20 cellular contexts compared by ENCODE assay signal in genomic region chr14:81198651-81199050, GRCh38. TPM values are rescaled to one million over a fixed set of nuclear protein-coding genes. Genes with fewer than 3 reads are reported as not detected.
DNase-seq lines count a peak whose midpoint lies in the region; ATAC-seq, FAIRE-seq and TF ChIP-seq lines count a peak whose summit lies in the region.
"Had no signal": no experiment of that assay in that cellular context is flagged by ENCODE, and none has a peak within 500 bp of the region (broad histone marks: within the 10 kb centered on the region; RNA-seq: fewer than 3 reads in every experiment).

No MANE protein-coding gene starts in this region.

- H3K4me1 ChIP-seq in A549: peaks cover 12% of the 10 kb centered on the region
- H3K4me1 ChIP-seq: BLaER1, Caco-2 had no signal

- ATAC-seq in A549: no peak
- no peak for ATAC-seq in GM21390 (IDR thresholded peaks at IDR 0.05; ENCODE audit: unreplicated experiment)
- no peak for ATAC-seq in GM21737 (IDR thresholded peaks at IDR 0.05; ENCODE audit: unreplicated experiment)
- ATAC-seq: CD8-positive, alpha-beta T cell; GM23338; HCT116 had no signal

- peak overlapping the region; percentile 58 to 60; a peak in 5 of 6 replicates for H3K27ac ChIP-seq in A549
- H3K27ac ChIP-seq: BLaER1, C4-2B had no signal

- TF ChIP-seq RAD21 in A549 (conservative IDR thresholded peaks at IDR 0.05 in 1 of 2, IDR thresholded peaks at IDR 0.05 in 1 of 2): no peak

- H3K27ac Mint-ChIP-seq in HFFc6: peak overlapping the region; percentile 48; the same call in 1 of the 2 replicates
- H3K27ac Mint-ChIP-seq in progenitor cell of endocrine pancreas: peak overlapping the region; percentile 25
- H3K27ac Mint-ChIP-seq: B cell; CD4-positive, CD25-positive, alpha-beta regulatory T cell; CD8-positive, alpha-beta T cell had no signal

- CTCF ChIA-PET in A549 (lab: Yijun Ruan, JAX): interaction anchor here (0.6 to 1.4 kb wide), 2 partner anchors 10 to 28 kb away, joined by 5 read pairs; no protein-coding TSS in a partner anchor

- 86% methylated on average over 2 of the region's 2 CpGs for WGBS in A549 (ENCODE audit: missing lambda C conversion rate)

- H3K4me2 ChIP-seq in A549: peak overlapping the region; percentile 46
- H3K4me2 ChIP-seq: BLaER1, GM23338 had no signal

- H3K9me3 Mint-ChIP-seq in HFFc6 (no peaks in the 10 kb centered on the region), progenitor cell of endocrine pancreas (ENCODE audit: low read depth) (no peaks in the 10 kb centered on the region)
- H3K9me3 Mint-ChIP-seq: CD4-positive, CD25-positive, alpha-beta regulatory T cell; CD8-positive, alpha-beta T cell; GM23338; H9 had no signal

- no peak for TF ChIP-seq CTCF in A549 (IDR thresholded peaks at IDR 0.05)
- TF ChIP-seq CTCF in HFFc6 (IDR thresholded peaks at IDR 0.05): no peak
- no peak for TF ChIP-seq CTCF in progenitor cell of endocrine pancreas (IDR thresholded peaks at IDR 0.05; ENCODE audit: unreplicated experiment)

- no peak for TF ChIP-seq EP300 in A549 (IDR thresholded peaks at IDR 0.05)

- H3K4me1 Mint-ChIP-seq in HFFc6 (ENCODE audit: low read depth): 0 out of 2 replicates have a peak, but pooled peaks cover 5% of the 10 kb centered on the region
- no peaks in the 10 kb centered on the region for H3K4me1 Mint-ChIP-seq in progenitor cell of endocrine pancreas (ENCODE audit: low read depth)
- H3K4me1 Mint-ChIP-seq: GM23338, H9 had no signal

- no peak for DNase-seq in A549 (ENCODE audit: low read depth in 1 of 2, low spot score in 1 of 2)
- DNase-seq in HFFc6: no peak
- no peak for DNase-seq in progenitor cell of endocrine pancreas (ENCODE audit: low spot score, unreplicated experiment)
- no peak for DNase-seq in erythroblast (lab: John Stamatoyannopoulos, UW)
- DNase-seq: 8988T; Caco-2; CD4-positive, CD25-positive, alpha-beta regulatory T cell; CD8-positive, alpha-beta T cell; DMS153; DND-41; H9 had no signal

- FAIRE-seq in A549 (lab: Jason Lieb, UNC): no peak
- peak; percentile 62 for FAIRE-seq in islet of Langerhans (lab: Jason Lieb, UNC)
- FAIRE-seq: GM12892 had no signal

- POLR2A ChIA-PET in A549 (lab: Yijun Ruan, JAX): interaction anchor here (1.0 kb wide), 1 partner anchor 20 kb away, joined by 3 read pairs; no protein-coding TSS in a partner anchor

- TF ChIP-seq POLR2A in A549 (IDR thresholded peaks at IDR 0.05; ENCODE audit: low read length) (no peak), erythroblast (IDR thresholded peaks at IDR 0.05; ENCODE audit: low read length) (no peak)

- no peak overlapping the region for H3K4me3 Mint-ChIP-seq in HFFc6
- no peak overlapping the region for H3K4me3 Mint-ChIP-seq in progenitor cell of endocrine pancreas (ENCODE audit: low read depth)
- H3K4me3 Mint-ChIP-seq: B cell; CD4-positive, CD25-positive, alpha-beta regulatory T cell; CD8-positive, alpha-beta T cell; GM23338; H9 had no signal

- H3K27me3 Mint-ChIP-seq in HFFc6 (ENCODE audit: insufficient read depth) (no peaks in the 10 kb centered on the region), progenitor cell of endocrine pancreas (no peaks in the 10 kb centered on the region)
- H3K27me3 Mint-ChIP-seq: B cell; CD4-positive, CD25-positive, alpha-beta regulatory T cell had no signal

- H3K36me3 Mint-ChIP-seq in HFFc6 (ENCODE audit: low read depth) (peaks cover 9% of the 10 kb centered on the region), progenitor cell of endocrine pancreas (ENCODE audit: insufficient read depth) (peaks cover 25% of the 10 kb centered on the region)

- H3K4me3 ChIP-seq in A549: no peak overlapping the region
- H3K4me3 ChIP-seq: BLaER1, GM23338 had no signal

- H3K9me3 ChIP-seq in A549: no peaks in the 10 kb centered on the region
- H3K9me3 ChIP-seq: BLaER1, Caco-2 had no signal

TF ChIP-seq in A549, 52 proteins besides CTCF, POLR2A, EP300 and RAD21:
- TF ChIP-seq USF2 (IDR thresholded peaks at IDR 0.05) (no peak), RCOR1 (IDR thresholded peaks at IDR 0.05; ENCODE audit: low read depth, low read length) (no peak), PBX3 (IDR thresholded peaks at IDR 0.05) (no peak), EHMT2 (IDR thresholded peaks at IDR 0.05; ENCODE audit: low read depth) (no peak), GATA3 (IDR thresholded peaks at IDR 0.05; ENCODE audit: borderline replicate concordance) (no peak), RFX5 (IDR thresholded peaks at IDR 0.05) (no peak), ZC3H11A (IDR thresholded peaks at IDR 0.05) (no peak), NR3C1 (IDR thresholded peaks at IDR 0.05) (no peak), POLR2AphosphoS2 (conservative IDR thresholded peaks at IDR 0.05; ENCODE audit: low read length) (no peak), HOXA7 (CRISPR knock-in tag; IDR thresholded peaks at IDR 0.05) (no peak), ZFP36 (IDR thresholded peaks at IDR 0.05; ENCODE audit: borderline replicate concordance, partially characterized antibody) (no peak), E2F6 (IDR thresholded peaks at IDR 0.05; ENCODE audit: borderline replicate concordance, low read depth) (no peak), HES2 (IDR thresholded peaks at IDR 0.05) (no peak), FOSL2 (IDR thresholded peaks at IDR 0.05) (no peak), FOSL2 (CRISPR knock-in tag; IDR thresholded peaks at IDR 0.05) (no peak), BHLHE40 (IDR thresholded peaks at IDR 0.05; ENCODE audit: low read depth, low read length) (no peak), MAZ (IDR thresholded peaks at IDR 0.05; ENCODE audit: borderline replicate concordance, low read depth, low read length) (no peak), PHF8 (IDR thresholded peaks at IDR 0.05; ENCODE audit: borderline replicate concordance, low read depth) (no peak), ZNF302 (CRISPR knock-in tag; IDR thresholded peaks at IDR 0.05) (no peak), MAX (IDR thresholded peaks at IDR 0.05) (no peak), HEYL (CRISPR knock-in tag; IDR thresholded peaks at IDR 0.05) (no peak)
TF ChIP-seq in A549: peak in this region for 0.

RNA-seq across cellular contexts. Expression of gene GTF2A1, which starts 22.1 kb away (rescaled TPM):
- polyA plus RNA-seq in A549 (2011; rRNA removed): 19.6 and 22.4 TPM in 2 replicates
- 5.4 and 9.1 TPM in 2 replicates for polyA plus RNA-seq in A549 (2012; cell fraction: cytosol; rRNA removed)
- 2.3 and 3.5 TPM in 2 replicates for polyA plus RNA-seq in A549 (2012; cell fraction: nucleus; rRNA removed)
- polyA plus RNA-seq in A549 (2017; fragmentation: RNase III; extraction: RNeasy Plus Mini Kit Qiagen cat#74134 plus additional on column Dnase treatment): 12.5 to 15.0 TPM (median 13.3 TPM) in 3 replicates
- 35.1 and 39.4 TPM in 2 replicates for polyA minus RNA-seq in A549 (2011; rRNA and poly(A)+ RNA removed)
- 10 to 100 TPM; 37.6 to 47.6 (median 40.3) TPM for total RNA-seq in HFFc6 (2021; fragmentation: NEBNext Ultra II Directional; extraction: Animal tissue kit (Norgen Biotek cat#: 25700))
- 29.7 and 33.4 TPM in 2 replicates for total RNA-seq in progenitor cell of endocrine pancreas
